8 cellular contexts compared by ENCODE assay signal in genomic region chr16:67191995-67192681, GRCh38. TPM values are rescaled to one million over a fixed set of nuclear protein-coding genes. Genes with fewer than 3 reads are reported as not detected.
DNase-seq lines count a peak whose midpoint lies in the region; ATAC-seq, FAIRE-seq and TF ChIP-seq lines count a peak whose summit lies in the region.

E2F4 (plus strand) TSS chr16:67192155; CDS start chr16:67192228, 73 bp downstream.

- no peaks in the 10 kb centered on the region for H3K9me3 ChIP-seq in MM.1S (replicated peaks; ENCODE audit: insufficient read depth, low read length)
- H3K9me3 ChIP-seq in gastroesophageal sphincter = no peaks in the 10 kb centered on the region

- peak; percentile 75 to 79 for TF ChIP-seq POLR2A in gastroesophageal sphincter (IDR thresholded peaks at IDR 0.05)

- TF ChIP-seq EP300 in gastroesophageal sphincter (IDR thresholded peaks at IDR 0.05) = no peak

- H3K9me2 ChIP-seq in MM.1S (replicated peaks; ENCODE audit: insufficient read depth, low read length) = no peaks in the 10 kb centered on the region

- H3K4me2 ChIP-seq in MM.1S (ENCODE audit: low read depth, low read length) = peak within 1 kb of the TSS; percentile 97

- peak within 1 kb of the TSS; percentile 94 for H3K9ac ChIP-seq in MM.1S (ENCODE audit: low read length)

- H3K27ac ChIP-seq in MM.1S (ENCODE audit: low read length) (peak within 1 kb of the TSS; percentile 23; the same call in 1 of the 2 replicates), gastroesophageal sphincter (peak within 1 kb of the TSS; percentile 3 to 84 (median 82))

- peak within 1 kb of the TSS; percentile 86 for H3K4me3 Mint-ChIP-seq in activated naive CD4-positive, alpha-beta T cell treated with anti-CD3 and anti-CD28 coated beads for 36 hours

- H3K79me2 ChIP-seq in MM.1S (ENCODE audit: low read length) = peaks cover 43% of the 10 kb centered on the region

- no peaks in the 10 kb centered on the region for H3K9me3 Mint-ChIP-seq in activated naive CD4-positive, alpha-beta T cell treated with anti-CD3 and anti-CD28 coated beads for 36 hours

- peak; percentile 97 for ATAC-seq in gastroesophageal sphincter

- no peaks in the 10 kb centered on the region for H3F3A ChIP-seq in MM.1S (ENCODE audit: insufficient read depth, low read length)

- H2AFZ ChIP-seq in MM.1S (ENCODE audit: low read length) = peak within 1 kb of the TSS; percentile 54

- peak within 1 kb of the TSS; percentile 80 for H3K27ac Mint-ChIP-seq in activated naive CD4-positive, alpha-beta T cell treated with anti-CD3 and anti-CD28 coated beads for 36 hours

- peaks cover 22% of the 10 kb centered on the region for H3K36me3 Mint-ChIP-seq in activated naive CD4-positive, alpha-beta T cell treated with anti-CD3 and anti-CD28 coated beads for 36 hours (ENCODE audit: low read depth)

- no peaks in the 10 kb centered on the region for H4K20me1 ChIP-seq in MM.1S (ENCODE audit: insufficient read depth, low read length)

- H3K36me3 ChIP-seq in H7 (replicated peaks; ENCODE audit: control insufficient read depth, insufficient read depth, low read length) = peaks cover 34% of the 10 kb centered on the region
- peaks cover 16% of the 10 kb centered on the region; the same call in 1 of the 2 replicates for H3K36me3 ChIP-seq in MM.1S (replicated peaks; ENCODE audit: insufficient read depth, low read length)
- H3K36me3 ChIP-seq in gastroesophageal sphincter = peaks cover 0 to 41% of the 10 kb centered on the region in 2 donors

- FAIRE-seq in G401.6 (lab: Jason Lieb, UNC) = peak; percentile 77

- H3K27me3 Mint-ChIP-seq in activated naive CD4-positive, alpha-beta T cell treated with anti-CD3 and anti-CD28 coated beads for 36 hours (ENCODE audit: low read depth) = no peaks in the 10 kb centered on the region

- H3K4me3 ChIP-seq in H7 (ENCODE audit: insufficient read depth, low read depth, low read length) = peak within 1 kb of the TSS; percentile 95
- H3K4me3 ChIP-seq in MM.1S (ENCODE audit: low read length) = peak within 1 kb of the TSS; percentile 99
- H3K4me3 ChIP-seq in gastroesophageal sphincter = peak within 1 kb of the TSS; percentile 51 to 83

- H3K4me1 Mint-ChIP-seq in activated naive CD4-positive, alpha-beta T cell treated with anti-CD3 and anti-CD28 coated beads for 36 hours (ENCODE audit: low read depth) = peaks cover 43% of the 10 kb centered on the region

- intact Hi-C loops in activated naive CD4-positive, alpha-beta T cell treated with anti-CD3 and anti-CD28 coated beads for 36 hours (cut with micrococcal nuclease) = loop anchor here (1.0 kb wide), 4 partner anchors 9 to 52 kb away; partner anchors contain the start of genes MATCAP1 and TMEM208

- peak; percentile 97 for DNase-seq in H7
- peak; percentile 94 for DNase-seq in MM.1S
- peak; percentile 87 for DNase-seq in SK-N-DZ (ENCODE audit: low spot score)
- peak; percentile 91 for DNase-seq in activated naive CD4-positive, alpha-beta T cell treated with anti-CD3 and anti-CD28 coated beads for 36 hours
- peak; percentile 51 to 94 (median 87) for DNase-seq in nucleus accumbens (lab: John Stamatoyannopoulos, UW)
- DNase-seq in superior temporal gyrus (ENCODE audit: extremely low spot score) = peak; percentile 96

- WGBS in gastroesophageal sphincter (ENCODE audit: low coverage in 1 of 2), 2 donors = 0% methylated on average over 3 of the region's 54 CpGs; no CpG with 5 or more reads in 1 of the 2 donors

- H3K4me1 ChIP-seq in MM.1S (ENCODE audit: low read length) (peaks cover 9% of the 10 kb centered on the region; the same call in 1 of the 2 replicates), gastroesophageal sphincter (peaks cover 0 to 48% (median 16%) of the 10 kb centered on the region in 3 donors)

- TF ChIP-seq CTCF in MM.1S (IDR thresholded peaks at IDR 0.05; ENCODE audit: low read length) = no peak
- TF ChIP-seq CTCF in gastroesophageal sphincter (IDR thresholded peaks at IDR 0.05) = peak in 2 of 4 experiments; percentile 6 to 24

- CTCF ChIA-PET in activated naive CD4-positive, alpha-beta T cell treated with anti-CD3 and anti-CD28 coated beads for 36 hours (lab: Charles Lee) = interaction anchor here (1.0 to 1.2 kb wide), 3 partner anchors 87 to 215 kb away, joined by 3 read pairs; no protein-coding TSS in a partner anchor

- no peaks in the 10 kb centered on the region for H3K27me3 ChIP-seq in H7 (ENCODE audit: control insufficient read depth, insufficient read depth, low read length)
- H3K27me3 ChIP-seq in MM.1S (replicated peaks; ENCODE audit: insufficient read depth, low read length) = no peaks in the 10 kb centered on the region; the same call in 1 of the 2 replicates
- no peaks in the 10 kb centered on the region for H3K27me3 ChIP-seq in gastroesophageal sphincter

RNA-seq across cellular contexts. Expression of gene E2F4, which starts in this region (rescaled TPM):
- total RNA-seq in H7 (2014; rRNA removed; shearing (Covaris generic)) = 104 and 117 TPM in 2 replicates
- 123 and 140 TPM in 2 replicates for polyA plus RNA-seq in SK-N-DZ (2014; cell fraction: cytosol; rRNA removed)
- polyA plus RNA-seq in SK-N-DZ (2014; cell fraction: nucleus; rRNA removed) = 436 and 437 TPM in 2 replicates
- total RNA-seq in activated naive CD4-positive, alpha-beta T cell treated with anti-CD3 and anti-CD28 coated beads for 36 hours = 10 to 100 TPM; 65.1 to 66.5 TPM
- 10 to 100 TPM; 55.0 to 89.8 (median 76.2) TPM for total RNA-seq in gastroesophageal sphincter

Comparison
In these comparisons a context has a peak if more than half of its experiments do, and no peak if none do; other contexts are left out.
1. Peak in every context shown above with its lines: DNase-seq, ATAC-seq, H3K4me3 ChIP-seq and H3K27ac ChIP-seq.